In genomic region chr2:215419769-215420470, GRCh38 we compare ENCODE assay signal across 1 cellular context.
TF ChIP-seq lines count a peak whose summit lies in the region.

No MANE protein-coding gene starts in this region.

TF ChIP-seq in HepG2, 621 proteins besides CTCF, POLR2A, EP300 and RAD21 (continued from another document and continues in another):
- TF ChIP-seq, protein P1, sequence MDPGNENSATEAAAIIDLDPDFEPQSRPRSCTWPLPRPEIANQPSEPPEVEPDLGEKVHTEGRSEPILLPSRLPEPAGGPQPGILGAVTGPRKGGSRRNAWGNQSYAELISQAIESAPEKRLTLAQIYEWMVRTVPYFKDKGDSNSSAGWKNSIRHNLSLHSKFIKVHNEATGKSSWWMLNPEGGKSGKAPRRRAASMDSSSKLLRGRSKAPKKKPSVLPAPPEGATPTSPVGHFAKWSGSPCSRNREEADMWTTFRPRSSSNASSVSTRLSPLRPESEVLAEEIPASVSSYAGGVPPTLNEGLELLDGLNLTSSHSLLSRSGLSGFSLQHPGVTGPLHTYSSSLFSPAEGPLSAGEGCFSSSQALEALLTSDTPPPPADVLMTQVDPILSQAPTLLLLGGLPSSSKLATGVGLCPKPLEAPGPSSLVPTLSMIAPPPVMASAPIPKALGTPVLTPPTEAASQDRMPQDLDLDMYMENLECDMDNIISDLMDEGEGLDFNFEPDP (CRISPR knock-in tag; conservative IDR thresholded peaks at IDR 0.05): no peak
- TF ChIP-seq YEATS4 (CRISPR knock-in tag; IDR thresholded peaks at IDR 0.05; ENCODE audit: borderline replicate concordance): peak; percentile 15; the same call in 1 of the 2 replicates
- TF ChIP-seq NR2F6 (IDR thresholded peaks at IDR 0.05): peak; percentile 52; the same call in 1 of the 2 replicates
- no peak; the same call in 1 of the 2 replicates for TF ChIP-seq NR2F6 (CRISPR knock-in tag; IDR thresholded peaks at IDR 0.05)
- no peak for TF ChIP-seq BRF2 (CRISPR knock-in tag; IDR thresholded peaks at IDR 0.05)
- no peak for TF ChIP-seq ZSCAN5A (CRISPR knock-in tag; IDR thresholded peaks at IDR 0.05; ENCODE audit: borderline replicate concordance)
- no peak for TF ChIP-seq RNF2 (conservative IDR thresholded peaks at IDR 0.05; ENCODE audit: low read depth)
- no peak for TF ChIP-seq ZNF549 (CRISPR knock-in tag; IDR thresholded peaks at IDR 0.05)
- 0 out of 2 replicates have a peak, but pooled peaks have one; percentile 0 for TF ChIP-seq ZNF124 (CRISPR knock-in tag; IDR thresholded peaks at IDR 0.05)
- no peak for TF ChIP-seq DNMT1 (CRISPR knock-in tag; IDR thresholded peaks at IDR 0.05)
- TF ChIP-seq, protein P2, sequence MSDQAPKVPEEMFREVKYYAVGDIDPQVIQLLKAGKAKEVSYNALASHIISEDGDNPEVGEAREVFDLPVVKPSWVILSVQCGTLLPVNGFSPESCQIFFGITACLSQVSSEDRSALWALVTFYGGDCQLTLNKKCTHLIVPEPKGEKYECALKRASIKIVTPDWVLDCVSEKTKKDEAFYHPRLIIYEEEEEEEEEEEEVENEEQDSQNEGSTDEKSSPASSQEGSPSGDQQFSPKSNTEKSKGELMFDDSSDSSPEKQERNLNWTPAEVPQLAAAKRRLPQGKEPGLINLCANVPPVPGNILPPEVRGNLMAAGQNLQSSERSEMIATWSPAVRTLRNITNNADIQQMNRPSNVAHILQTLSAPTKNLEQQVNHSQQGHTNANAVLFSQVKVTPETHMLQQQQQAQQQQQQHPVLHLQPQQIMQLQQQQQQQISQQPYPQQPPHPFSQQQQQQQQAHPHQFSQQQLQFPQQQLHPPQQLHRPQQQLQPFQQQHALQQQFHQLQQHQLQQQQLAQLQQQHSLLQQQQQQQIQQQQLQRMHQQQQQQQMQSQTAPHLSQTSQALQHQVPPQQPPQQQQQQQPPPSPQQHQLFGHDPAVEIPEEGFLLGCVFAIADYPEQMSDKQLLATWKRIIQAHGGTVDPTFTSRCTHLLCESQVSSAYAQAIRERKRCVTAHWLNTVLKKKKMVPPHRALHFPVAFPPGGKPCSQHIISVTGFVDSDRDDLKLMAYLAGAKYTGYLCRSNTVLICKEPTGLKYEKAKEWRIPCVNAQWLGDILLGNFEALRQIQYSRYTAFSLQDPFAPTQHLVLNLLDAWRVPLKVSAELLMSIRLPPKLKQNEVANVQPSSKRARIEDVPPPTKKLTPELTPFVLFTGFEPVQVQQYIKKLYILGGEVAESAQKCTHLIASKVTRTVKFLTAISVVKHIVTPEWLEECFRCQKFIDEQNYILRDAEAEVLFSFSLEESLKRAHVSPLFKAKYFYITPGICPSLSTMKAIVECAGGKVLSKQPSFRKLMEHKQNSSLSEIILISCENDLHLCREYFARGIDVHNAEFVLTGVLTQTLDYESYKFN (CRISPR knock-in tag; conservative IDR thresholded peaks at IDR 0.05): no peak; the same call in 1 of the 2 replicates
- TF ChIP-seq ZNF616 (CRISPR knock-in tag; IDR thresholded peaks at IDR 0.05; ENCODE audit: low read depth): no peak
- no peak for TF ChIP-seq ZNF512B (CRISPR knock-in tag; IDR thresholded peaks at IDR 0.05; ENCODE audit: borderline replicate concordance)
- peak; percentile 88 for TF ChIP-seq MED1 (CRISPR knock-in tag; IDR thresholded peaks at IDR 0.05)
- TF ChIP-seq TRIM22 (IDR thresholded peaks at IDR 0.05): no peak
- TF ChIP-seq STAG1 (CRISPR knock-in tag; IDR thresholded peaks at IDR 0.05): peak; percentile 31
- peak; percentile 72; the same call in 1 of the 2 replicates for TF ChIP-seq HMG20A (CRISPR knock-in tag; IDR thresholded peaks at IDR 0.05; ENCODE audit: borderline replicate concordance)
- peak; percentile 92 for TF ChIP-seq ISL2 (CRISPR knock-in tag; IDR thresholded peaks at IDR 0.05)
- no peak for TF ChIP-seq SMC3 (IDR thresholded peaks at IDR 0.05; ENCODE audit: low read length)
- TF ChIP-seq ZNF75D (CRISPR knock-in tag; IDR thresholded peaks at IDR 0.05; ENCODE audit: borderline replicate concordance): no peak
- no peak for TF ChIP-seq ZNF83 (CRISPR knock-in tag; IDR thresholded peaks at IDR 0.05; ENCODE audit: borderline replicate concordance)
- TF ChIP-seq FOXK1 (CRISPR knock-in tag; IDR thresholded peaks at IDR 0.05; ENCODE audit: borderline replicate concordance, low read depth): peak; percentile 27; the same call in 1 of the 2 replicates
- TF ChIP-seq SSRP1 (CRISPR knock-in tag; IDR thresholded peaks at IDR 0.05): 0 out of 2 replicates have a peak, but pooled peaks have one; percentile 52
- no peak for TF ChIP-seq MLLT10 (CRISPR knock-in tag; IDR thresholded peaks at IDR 0.05)
- TF ChIP-seq, protein P3, sequence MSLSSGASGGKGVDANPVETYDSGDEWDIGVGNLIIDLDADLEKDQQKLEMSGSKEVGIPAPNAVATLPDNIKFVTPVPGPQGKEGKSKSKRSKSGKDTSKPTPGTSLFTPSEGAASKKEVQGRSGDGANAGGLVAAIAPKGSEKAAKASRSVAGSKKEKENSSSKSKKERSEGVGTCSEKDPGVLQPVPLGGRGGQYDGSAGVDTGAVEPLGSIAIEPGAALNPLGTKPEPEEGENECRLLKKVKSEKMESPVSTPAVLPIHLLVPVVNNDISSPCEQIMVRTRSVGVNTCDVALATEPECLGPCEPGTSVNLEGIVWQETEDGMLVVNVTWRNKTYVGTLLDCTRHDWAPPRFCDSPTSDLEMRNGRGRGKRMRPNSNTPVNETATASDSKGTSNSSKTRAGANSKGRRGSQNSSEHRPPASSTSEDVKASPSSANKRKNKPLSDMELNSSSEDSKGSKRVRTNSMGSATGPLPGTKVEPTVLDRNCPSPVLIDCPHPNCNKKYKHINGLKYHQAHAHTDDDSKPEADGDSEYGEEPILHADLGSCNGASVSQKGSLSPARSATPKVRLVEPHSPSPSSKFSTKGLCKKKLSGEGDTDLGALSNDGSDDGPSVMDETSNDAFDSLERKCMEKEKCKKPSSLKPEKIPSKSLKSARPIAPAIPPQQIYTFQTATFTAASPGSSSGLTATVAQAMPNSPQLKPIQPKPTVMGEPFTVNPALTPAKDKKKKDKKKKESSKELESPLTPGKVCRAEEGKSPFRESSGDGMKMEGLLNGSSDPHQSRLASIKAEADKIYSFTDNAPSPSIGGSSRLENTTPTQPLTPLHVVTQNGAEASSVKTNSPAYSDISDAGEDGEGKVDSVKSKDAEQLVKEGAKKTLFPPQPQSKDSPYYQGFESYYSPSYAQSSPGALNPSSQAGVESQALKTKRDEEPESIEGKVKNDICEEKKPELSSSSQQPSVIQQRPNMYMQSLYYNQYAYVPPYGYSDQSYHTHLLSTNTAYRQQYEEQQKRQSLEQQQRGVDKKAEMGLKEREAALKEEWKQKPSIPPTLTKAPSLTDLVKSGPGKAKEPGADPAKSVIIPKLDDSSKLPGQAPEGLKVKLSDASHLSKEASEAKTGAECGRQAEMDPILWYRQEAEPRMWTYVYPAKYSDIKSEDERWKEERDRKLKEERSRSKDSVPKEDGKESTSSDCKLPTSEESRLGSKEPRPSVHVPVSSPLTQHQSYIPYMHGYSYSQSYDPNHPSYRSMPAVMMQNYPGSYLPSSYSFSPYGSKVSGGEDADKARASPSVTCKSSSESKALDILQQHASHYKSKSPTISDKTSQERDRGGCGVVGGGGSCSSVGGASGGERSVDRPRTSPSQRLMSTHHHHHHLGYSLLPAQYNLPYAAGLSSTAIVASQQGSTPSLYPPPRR (CRISPR knock-in tag; IDR thresholded peaks at IDR 0.05; ENCODE audit: borderline replicate concordance): peak; percentile 74; the same call in 1 of the 2 replicates
- TF ChIP-seq FOSL2 (CRISPR knock-in tag; IDR thresholded peaks at IDR 0.05): peak; percentile 60
- TF ChIP-seq, protein P4, sequence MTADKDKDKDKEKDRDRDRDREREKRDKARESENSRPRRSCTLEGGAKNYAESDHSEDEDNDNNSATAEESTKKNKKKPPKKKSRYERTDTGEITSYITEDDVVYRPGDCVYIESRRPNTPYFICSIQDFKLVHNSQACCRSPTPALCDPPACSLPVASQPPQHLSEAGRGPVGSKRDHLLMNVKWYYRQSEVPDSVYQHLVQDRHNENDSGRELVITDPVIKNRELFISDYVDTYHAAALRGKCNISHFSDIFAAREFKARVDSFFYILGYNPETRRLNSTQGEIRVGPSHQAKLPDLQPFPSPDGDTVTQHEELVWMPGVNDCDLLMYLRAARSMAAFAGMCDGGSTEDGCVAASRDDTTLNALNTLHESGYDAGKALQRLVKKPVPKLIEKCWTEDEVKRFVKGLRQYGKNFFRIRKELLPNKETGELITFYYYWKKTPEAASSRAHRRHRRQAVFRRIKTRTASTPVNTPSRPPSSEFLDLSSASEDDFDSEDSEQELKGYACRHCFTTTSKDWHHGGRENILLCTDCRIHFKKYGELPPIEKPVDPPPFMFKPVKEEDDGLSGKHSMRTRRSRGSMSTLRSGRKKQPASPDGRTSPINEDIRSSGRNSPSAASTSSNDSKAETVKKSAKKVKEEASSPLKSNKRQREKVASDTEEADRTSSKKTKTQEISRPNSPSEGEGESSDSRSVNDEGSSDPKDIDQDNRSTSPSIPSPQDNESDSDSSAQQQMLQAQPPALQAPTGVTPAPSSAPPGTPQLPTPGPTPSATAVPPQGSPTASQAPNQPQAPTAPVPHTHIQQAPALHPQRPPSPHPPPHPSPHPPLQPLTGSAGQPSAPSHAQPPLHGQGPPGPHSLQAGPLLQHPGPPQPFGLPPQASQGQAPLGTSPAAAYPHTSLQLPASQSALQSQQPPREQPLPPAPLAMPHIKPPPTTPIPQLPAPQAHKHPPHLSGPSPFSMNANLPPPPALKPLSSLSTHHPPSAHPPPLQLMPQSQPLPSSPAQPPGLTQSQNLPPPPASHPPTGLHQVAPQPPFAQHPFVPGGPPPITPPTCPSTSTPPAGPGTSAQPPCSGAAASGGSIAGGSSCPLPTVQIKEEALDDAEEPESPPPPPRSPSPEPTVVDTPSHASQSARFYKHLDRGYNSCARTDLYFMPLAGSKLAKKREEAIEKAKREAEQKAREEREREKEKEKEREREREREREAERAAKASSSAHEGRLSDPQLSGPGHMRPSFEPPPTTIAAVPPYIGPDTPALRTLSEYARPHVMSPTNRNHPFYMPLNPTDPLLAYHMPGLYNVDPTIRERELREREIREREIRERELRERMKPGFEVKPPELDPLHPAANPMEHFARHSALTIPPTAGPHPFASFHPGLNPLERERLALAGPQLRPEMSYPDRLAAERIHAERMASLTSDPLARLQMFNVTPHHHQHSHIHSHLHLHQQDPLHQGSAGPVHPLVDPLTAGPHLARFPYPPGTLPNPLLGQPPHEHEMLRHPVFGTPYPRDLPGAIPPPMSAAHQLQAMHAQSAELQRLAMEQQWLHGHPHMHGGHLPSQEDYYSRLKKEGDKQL (CRISPR knock-in tag; IDR thresholded peaks at IDR 0.05; ENCODE audit: low read depth): peak; percentile 70; the same call in 1 of the 2 replicates
- TF ChIP-seq CEBPG (CRISPR knock-in tag; IDR thresholded peaks at IDR 0.05): peak; percentile 38; the same call in 1 of the 2 replicates
- TF ChIP-seq ZFP82 (CRISPR knock-in tag; IDR thresholded peaks at IDR 0.05; ENCODE audit: borderline replicate concordance): no peak
- TF ChIP-seq, protein P5, sequence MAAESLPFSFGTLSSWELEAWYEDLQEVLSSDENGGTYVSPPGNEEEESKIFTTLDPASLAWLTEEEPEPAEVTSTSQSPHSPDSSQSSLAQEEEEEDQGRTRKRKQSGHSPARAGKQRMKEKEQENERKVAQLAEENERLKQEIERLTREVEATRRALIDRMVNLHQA (CRISPR knock-in tag; IDR thresholded peaks at IDR 0.05): no peak
- TF ChIP-seq PCBP2 (optimal IDR thresholded peaks at IDR 0.05; ENCODE audit: low read depth, low read length, poor library complexity, severe bottlenecking): no peak
- no peak for TF ChIP-seq ZNF335 (CRISPR knock-in tag; IDR thresholded peaks at IDR 0.05)
- TF ChIP-seq CREM (IDR thresholded peaks at IDR 0.05): peak; percentile 83
- no peak for TF ChIP-seq CREM (CRISPR knock-in tag; IDR thresholded peaks at IDR 0.05)
- TF ChIP-seq ZNF383 (CRISPR knock-in tag; IDR thresholded peaks at IDR 0.05; ENCODE audit: borderline replicate concordance): no peak
- TF ChIP-seq SIX4 (CRISPR knock-in tag; IDR thresholded peaks at IDR 0.05): peak; percentile 62; the same call in 1 of the 2 replicates
